8 cellular contexts compared by ENCODE assay signal in the genomic region with DNA sequence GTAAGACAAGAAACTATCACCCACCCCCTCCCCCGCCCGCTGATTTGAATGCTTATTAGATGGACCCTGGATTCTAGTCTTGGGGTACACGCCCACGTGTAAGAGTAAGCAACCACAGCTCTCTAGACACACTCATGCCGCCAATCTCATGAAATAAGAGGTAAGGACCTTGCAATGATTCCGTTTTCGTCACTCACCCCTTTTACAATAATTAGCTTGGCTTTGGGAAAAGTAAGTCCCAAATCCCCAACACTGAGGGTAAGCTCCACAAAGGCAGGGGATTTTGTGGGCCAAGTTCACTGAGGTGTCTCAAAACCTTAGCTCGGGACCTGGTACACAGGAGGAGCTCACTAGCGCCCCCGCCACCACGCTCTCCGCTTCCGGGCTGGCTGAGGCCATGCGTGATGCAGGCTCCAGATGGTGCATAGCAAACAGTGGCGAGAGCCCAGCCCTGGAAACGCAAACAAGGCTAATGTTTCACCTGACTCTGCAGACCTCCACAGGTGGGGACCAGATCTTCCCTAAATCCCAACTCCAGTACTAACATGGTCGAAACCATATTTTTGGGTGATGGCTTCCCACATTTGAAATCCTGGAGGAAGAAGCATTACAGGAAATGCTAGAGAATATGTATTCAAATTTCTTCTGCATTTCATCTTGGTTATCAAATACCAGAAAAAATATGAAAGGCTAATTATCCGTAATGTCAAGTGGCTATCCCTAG. TPM values are rescaled to one million over a fixed set of nuclear protein-coding genes. Genes with fewer than 3 reads are reported as not detected.
DNase-seq lines count a peak whose midpoint lies in the region; TF ChIP-seq lines count a peak whose summit lies in the region.

No MANE protein-coding gene starts in this region.

- DNase-seq in COR-L47 (lab: John Stamatoyannopoulos, UW) (peak; percentile 98), GM20000 (ENCODE audit: low spot score) (peak; percentile 86), HT-29 (ENCODE audit: low spot score) (peak; percentile 97), NOMO-1 (lab: John Stamatoyannopoulos, UW; ENCODE audit: unreplicated experiment in 2 of 2) (peak; percentile 84 to 89), epithelial cell of esophagus (ENCODE audit: low read depth) (peak; percentile 86), mucosa of gallbladder (ENCODE audit: low spot score) (peak; percentile 85)
- DNase-seq in activated CD8-positive, alpha-beta memory T cell treated with anti-CD3 and anti-CD28 coated beads, Interleukin-2, amount 50 U/mL, for 4 hours = peak; percentile 88
- peak; percentile 59 to 83 for DNase-seq in stimulated activated CD8-positive, alpha-beta memory T cell treated with anti-CD3 and anti-CD28 coated beads, Interleukin-4, amount 100 ng/mL, for 1 hour (ENCODE audit: low read depth in 2 of 2, low spot score in 1 of 2)

- H3K4me3 ChIP-seq in epithelial cell of esophagus (ENCODE audit: low read length) = peak overlapping the region; percentile 52

- peak; percentile 62 for TF ChIP-seq CTCF in GM20000 (IDR thresholded peaks at IDR 0.05; ENCODE audit: extremely low read depth, missing control alignments)
- TF ChIP-seq CTCF in epithelial cell of esophagus (IDR thresholded peaks at IDR 0.05; ENCODE audit: insufficient read depth, low read depth, low read length, missing control alignments) = peak; percentile 76

RNA-seq across cellular contexts. Expression of a gene that starts 4.1 kb away (rescaled TPM):
- total RNA-seq in HT-29 (2014; rRNA removed; shearing (Covaris generic)) = 9.8 and 10.8 TPM in 2 replicates
- 8.2 TPM for total RNA-seq in mucosa of gallbladder

Comparison
In these comparisons a context has a peak if more than half of its experiments do, and no peak if none do; other contexts are left out.
1. Peak in every context shown above with its lines: DNase-seq and H3K4me3 ChIP-seq.